8 cellular contexts compared by ENCODE assay signal in genomic region chr12:120249266-120249874, GRCh38. TPM values are rescaled to one million over a fixed set of nuclear protein-coding genes. Genes with fewer than 3 reads are reported as not detected.
DNase-seq lines count a peak whose midpoint lies in the region; ATAC-seq, FAIRE-seq and TF ChIP-seq lines count a peak whose summit lies in the region.
"Had no signal": no experiment of that assay in that cellular context is flagged by ENCODE, and none has a peak within 500 bp of the region (broad histone marks: within the 10 kb centered on the region; RNA-seq: fewer than 3 reads in every experiment).

No MANE protein-coding gene starts in this region.

- H3K23ac ChIP-seq in H9 (ENCODE audit: insufficient read length, low read depth, low read length), result no peak overlapping the region

- no peak overlapping the region for H3K4ac ChIP-seq in H9 (ENCODE audit: low read depth, low read length)

- H3K79me1 ChIP-seq in H9 (ENCODE audit: insufficient read depth, low read depth, low read length, poor library complexity, severe bottlenecking), result peaks cover 3% of the 10 kb centered on the region

- POLR2A ChIA-PET in activated CD8-positive, alpha-beta T cell treated with anti-CD3 and anti-CD28 coated beads, Interleukin-2, amount 10 ng/mL, durations not matched to agents 7 days and 5 days (lab: Charles Lee), result interaction anchor here (0.8 to 9.8 kb wide), 7 partner anchors 11 to 132 kb away, joined by 3 to 113 read pairs (median 10); partner anchors contain the start of genes PXN, RAB35, RNU4-1 and RNU4-2

- peaks cover 0 to 9% (median 0%) of the 10 kb centered on the region in 3 experiments; a peak in 4 of 7 replicates for H3K36me3 Mint-ChIP-seq in H9 (ENCODE audit: insufficient read depth in 1 of 3, low read depth in 3 of 3)
- H3K36me3 Mint-ChIP-seq in activated CD8-positive, alpha-beta T cell treated with anti-CD3 and anti-CD28 coated beads, Interleukin-2, amount 10 ng/mL, durations not matched to agents 7 days and 5 days (ENCODE audit: low read depth), result peaks cover 56% of the 10 kb centered on the region

- H3K4me2 ChIP-seq in H9 (ENCODE audit: insufficient read depth, insufficient read length, low read length), result no peak overlapping the region

- TF ChIP-seq CTCF in H9 (conservative IDR thresholded peaks at IDR 0.05) (no peak), left ventricle myocardium inferior (IDR thresholded peaks at IDR 0.05; ENCODE audit: borderline replicate concordance) (no peak), D721Med (IDR thresholded peaks at IDR 0.05; ENCODE audit: insufficient read depth, missing control alignments) (no peak)

- no peak overlapping the region for H3T11ph ChIP-seq in H9 (ENCODE audit: low read length)

- no CpG with 5 or more reads among the region's 4 CpGs for WGBS in H9 (ENCODE audit: extremely low coverage, insufficient read length, low lambda C conversion rate)

- no peak overlapping the region for H2AK5ac ChIP-seq in H9 (ENCODE audit: insufficient read length, low read length)

- no peaks in the 10 kb centered on the region for H3K9me3 Mint-ChIP-seq in H9
- H3K9me3 Mint-ChIP-seq in activated CD8-positive, alpha-beta T cell treated with anti-CD3 and anti-CD28 coated beads, Interleukin-2, amount 10 ng/mL, durations not matched to agents 7 days and 5 days (ENCODE audit: insufficient read depth), result no peaks in the 10 kb centered on the region

- 0 out of 7 replicates have a peak overlapping the region, but pooled peaks of 1 of the 3 experiments have one; percentile 4 for H3K27ac Mint-ChIP-seq in H9
- H3K27ac Mint-ChIP-seq in activated CD8-positive, alpha-beta T cell treated with anti-CD3 and anti-CD28 coated beads, Interleukin-2, amount 10 ng/mL, durations not matched to agents 7 days and 5 days, result peak overlapping the region; percentile 90

- no peak overlapping the region for H4K8ac ChIP-seq in H9 (replicated peaks; ENCODE audit: insufficient read length, low read depth, low read length)

- no peak overlapping the region for H2BK20ac ChIP-seq in H9 (ENCODE audit: low read depth, low read length, poor library complexity, severe bottlenecking)

- no peak overlapping the region for H3K4me3 Mint-ChIP-seq in H9
- H3K4me3 Mint-ChIP-seq in activated CD8-positive, alpha-beta T cell treated with anti-CD3 and anti-CD28 coated beads, Interleukin-2, amount 10 ng/mL, durations not matched to agents 7 days and 5 days, result peak overlapping the region; percentile 67

- H3K36me3 ChIP-seq in left ventricle myocardium inferior, result no peaks in the 10 kb centered on the region
- H3K36me3 ChIP-seq in skeletal muscle tissue (ENCODE audit: control insufficient read depth in 3 of 3, insufficient read depth in 3 of 3, low read length in 3 of 3), result no peaks in the 10 kb centered on the region

- no peak overlapping the region; the same call in 1 of the 2 replicates for H3K14ac ChIP-seq in H9 (ENCODE audit: insufficient read depth, low read length)

- no peak overlapping the region for H2BK120ac ChIP-seq in H9 (ENCODE audit: low read depth, low read length, poor library complexity, severe bottlenecking)

- H3K9me3 ChIP-seq in H9 (ENCODE audit: control insufficient read depth, low read depth, low read length) (no peaks in the 10 kb centered on the region), left ventricle myocardium inferior (replicated peaks) (no peaks in the 10 kb centered on the region), skeletal muscle tissue (ENCODE audit: control insufficient read depth in 3 of 3, low read length in 3 of 3) (no peaks in the 10 kb centered on the region)

- H3K4me1 ChIP-seq in H9 (ENCODE audit: insufficient read depth, low read length), result peaks cover 4% of the 10 kb centered on the region; the same call in 1 of the 2 replicates
- H3K4me1 ChIP-seq in left ventricle myocardium inferior, result peaks cover 98% of the 10 kb centered on the region
- peaks cover 49 to 59% (median 55%) of the 10 kb centered on the region in 3 donors for H3K4me1 ChIP-seq in skeletal muscle tissue (ENCODE audit: control insufficient read depth in 3 of 3, insufficient read depth in 3 of 3, low read length in 3 of 3)

- no peak overlapping the region for H3K18ac ChIP-seq in H9 (ENCODE audit: insufficient read length, low read depth, low read length)

- no peak overlapping the region for H2BK5ac ChIP-seq in H9 (ENCODE audit: insufficient read length, low read length)

- no peaks in the 10 kb centered on the region for H3K27me3 Mint-ChIP-seq in H9 (ENCODE audit: low read depth)
- peaks cover 12% of the 10 kb centered on the region for H3K27me3 Mint-ChIP-seq in activated CD8-positive, alpha-beta T cell treated with anti-CD3 and anti-CD28 coated beads, Interleukin-2, amount 10 ng/mL, durations not matched to agents 7 days and 5 days (ENCODE audit: low read depth)

- ATAC-seq in activated CD8-positive, alpha-beta T cell treated with anti-CD3 and anti-CD28 coated beads, Interleukin-2, amount 10 ng/mL, durations not matched to agents 7 days and 5 days, result no peak

- peak overlapping the region; percentile 61 for H3K4me3 ChIP-seq in left ventricle myocardium inferior
- H3K4me3 ChIP-seq in skeletal muscle tissue (ENCODE audit: low read length in 3 of 3), result peak overlapping the region; percentile 9 to 60 (median 30)

- H4K5ac ChIP-seq in H9 (ENCODE audit: insufficient read length, low read depth, low read length), result no peak overlapping the region

- CTCF ChIA-PET in activated CD8-positive, alpha-beta T cell treated with anti-CD3 and anti-CD28 coated beads, Interleukin-2, amount 10 ng/mL, durations not matched to agents 7 days and 5 days (lab: Charles Lee), result interaction anchor here (1.4 to 24.5 kb wide), 6 partner anchors 9 to 48 kb away, joined by 3 to 922 read pairs (median 22); partner anchors contain the start of genes PXN and RPLP0

- H3K9ac ChIP-seq in H9 (ENCODE audit: extremely low read depth, insufficient read length, low read length) (no peak overlapping the region), skeletal muscle tissue (ENCODE audit: low read depth in 1 of 3, low read length in 3 of 3) (peak overlapping the region in 2 of 3 donors; percentile 3 to 51)

- intact Hi-C loops in left ventricle myocardium inferior (cut with micrococcal nuclease), result no loop called here

- H2BK15ac ChIP-seq in H9 (ENCODE audit: low read depth, low read length), result no peak overlapping the region

- no peak for FAIRE-seq in D721Med (lab: Jason Lieb, UNC)
- FAIRE-seq: endometrium had no signal

- DNase-seq in H9 (peak; percentile 31), left ventricle myocardium inferior (no peak), D721Med (ENCODE audit: insufficient read length, low spot score) (no peak), NCI-H2171 (lab: John Stamatoyannopoulos, UW) (no peak), NCI-H1417 (lab: John Stamatoyannopoulos, UW) (no peak)
- DNase-seq in activated CD8-positive, alpha-beta T cell treated with anti-CD3 and anti-CD28 coated beads, Interleukin-2, amount 10 ng/mL, durations not matched to agents 7 days and 5 days, result no peak

- peaks cover 20 to 35% of the 10 kb centered on the region in 2 experiments for H3K4me1 Mint-ChIP-seq in H9
- H3K4me1 Mint-ChIP-seq in activated CD8-positive, alpha-beta T cell treated with anti-CD3 and anti-CD28 coated beads, Interleukin-2, amount 10 ng/mL, durations not matched to agents 7 days and 5 days (ENCODE audit: low read depth), result peaks cover 74% of the 10 kb centered on the region

- H3K56ac ChIP-seq in H9 (ENCODE audit: insufficient read length, low read depth, low read length), result no peak overlapping the region

- H3K27ac ChIP-seq in H9 (ENCODE audit: insufficient read length, low read depth, low read length) (no peak overlapping the region), left ventricle myocardium inferior (replicated peaks) (peak overlapping the region; percentile 96), skeletal muscle tissue (ENCODE audit: low read depth, low read length) (peak overlapping the region; percentile 85)

- H3K27me3 ChIP-seq in H9 (ENCODE audit: insufficient read depth, low read length) (no peaks in the 10 kb centered on the region; the same call in 1 of the 2 replicates), left ventricle myocardium inferior (ENCODE audit: low read depth) (no peaks in the 10 kb centered on the region), skeletal muscle tissue (ENCODE audit: control insufficient read depth in 3 of 3, insufficient read depth in 3 of 3, low read length in 3 of 3) (no peaks in the 10 kb centered on the region)

- no peak overlapping the region for H4K91ac ChIP-seq in H9 (ENCODE audit: insufficient read length, low read depth, low read length)

- no peaks in the 10 kb centered on the region for H4K20me1 ChIP-seq in H9 (ENCODE audit: control insufficient read depth, insufficient read depth, insufficient read length)

- no peaks in the 10 kb centered on the region for H3K23me2 ChIP-seq in H9 (ENCODE audit: insufficient read length, low read depth, low read length, poor library complexity, severe bottlenecking)

- H2BK12ac ChIP-seq in H9 (ENCODE audit: insufficient read length, low read depth, low read length), result no peak overlapping the region

- H2AFZ ChIP-seq in H9 (ENCODE audit: low read length), result no peak overlapping the region

- peaks cover 38% of the 10 kb centered on the region; the same call in 1 of the 2 replicates for H3K79me2 ChIP-seq in H9 (ENCODE audit: insufficient read depth, low read length)

RNA-seq across cellular contexts. Expression of gene PXN, which starts 16.2 kb away (rescaled TPM):
- total RNA-seq in H9 (2021), result 88.9 and 92.8 TPM in 2 replicates
- 100 to 1,000 TPM; 123 to 127 TPM for total RNA-seq in activated CD8-positive, alpha-beta T cell treated with anti-CD3 and anti-CD28 coated beads, Interleukin-2, amount 10 ng/mL, durations not matched to agents 7 days and 5 days
- total RNA-seq in left ventricle myocardium inferior, result 59.8 TPM
- 20.9 TPM for total RNA-seq in skeletal muscle tissue

RNA-seq across cellular contexts. Expression of gene RNU4-2, which starts 42.3 kb away (rescaled TPM):
- total RNA-seq in H9 (2021), result 2,441 and 2,702 TPM in 2 replicates
- 1,000 to 10,000 TPM; 1,982 to 3,332 TPM for total RNA-seq in activated CD8-positive, alpha-beta T cell treated with anti-CD3 and anti-CD28 coated beads, Interleukin-2, amount 10 ng/mL, durations not matched to agents 7 days and 5 days
- 22,484 TPM for total RNA-seq in left ventricle myocardium inferior
- total RNA-seq in skeletal muscle tissue, result under 0.01 TPM

RNA-seq across cellular contexts. Expression of gene RNU4-1, which starts 43.7 kb away (rescaled TPM):
- total RNA-seq in H9 (2021), result 3,262 and 3,277 TPM in 2 replicates
- total RNA-seq in activated CD8-positive, alpha-beta T cell treated with anti-CD3 and anti-CD28 coated beads, Interleukin-2, amount 10 ng/mL, durations not matched to agents 7 days and 5 days, result 1,000 to 10,000 TPM; 1,409 to 2,335 TPM
- total RNA-seq in left ventricle myocardium inferior, result 2,088 TPM
- total RNA-seq in skeletal muscle tissue, result under 0.01 TPM

RNA-seq across cellular contexts. Expression of gene RPLP0, which starts 48.5 kb away (rescaled TPM):
- total RNA-seq in H9 (2021) (2,950 and 3,019 TPM in 2 replicates), left ventricle myocardium inferior (712 TPM), skeletal muscle tissue (2,458 TPM)
- 1,000 to 10,000 TPM; 2,051 to 2,121 TPM for total RNA-seq in activated CD8-positive, alpha-beta T cell treated with anti-CD3 and anti-CD28 coated beads, Interleukin-2, amount 10 ng/mL, durations not matched to agents 7 days and 5 days

RNA-seq across cellular contexts. Expression of gene SIRT4, which starts 52.8 kb away (rescaled TPM):
- total RNA-seq in H9 (2021) (1.4 and 2.1 TPM in 2 replicates), left ventricle myocardium inferior (6.5 TPM), skeletal muscle tissue (3.7 TPM)
- total RNA-seq in activated CD8-positive, alpha-beta T cell treated with anti-CD3 and anti-CD28 coated beads, Interleukin-2, amount 10 ng/mL, durations not matched to agents 7 days and 5 days, result 1 to 10 TPM; 1.2 to 1.4 TPM

Comparison
In these comparisons a context has a peak if more than half of its experiments do, and no peak if none do; other contexts are left out.
1. RNA of gene RNU4-2, which starts 42.3 kb away (total RNA-seq): 22,484 TPM in left ventricle myocardium inferior (single experiment), 1,982 to 3,332 TPM in activated CD8-positive, alpha-beta T cell treated with anti-CD3 and anti-CD28 coated beads, Interleukin-2, amount 10 ng/mL, durations not matched to agents 7 days and 5 days and 2,441 to 2,702 TPM in H9; under 0.01 TPM in skeletal muscle tissue (single experiment); every median in the first group is over 1,000 times any median in the second.
2. RNA of gene RNU4-1, which starts 43.7 kb away (total RNA-seq): 3,262 to 3,277 TPM in H9, 1,409 to 2,335 TPM in activated CD8-positive, alpha-beta T cell treated with anti-CD3 and anti-CD28 coated beads, Interleukin-2, amount 10 ng/mL, durations not matched to agents 7 days and 5 days and 2,088 TPM in left ventricle myocardium inferior (single experiment); under 0.01 TPM in skeletal muscle tissue (single experiment); every median in the first group is over 1,000 times any median in the second.